Comparison of ENCODE assay signal across 14 cellular contexts in genomic region chr18:23583071-23583865, GRCh38. TPM values are rescaled to one million over a fixed set of nuclear protein-coding genes. Genes with fewer than 3 reads are reported as not detected.
DNase-seq lines count a peak whose midpoint lies in the region; ATAC-seq and TF ChIP-seq lines count a peak whose summit lies in the region.
"Had no signal": no experiment of that assay in that cellular context is flagged by ENCODE, and none has a peak within 500 bp of the region (broad histone marks: within the 10 kb centered on the region; RNA-seq: fewer than 3 reads in every experiment).

No MANE protein-coding gene starts in this region.

- H3K36me3 Mint-ChIP-seq in activated T-cell treated with anti-CD3 and anti-CD28 coated beads, Interleukin-2, amount 50 U/mL, for 4 hours (ENCODE audit: insufficient read depth), result peaks cover 16% of the 10 kb centered on the region
- H3K36me3 Mint-ChIP-seq in central memory CD8-positive, alpha-beta T cell (ENCODE audit: insufficient read depth), result peaks cover 24% of the 10 kb centered on the region
- peaks cover 18% of the 10 kb centered on the region for H3K36me3 Mint-ChIP-seq in type B pancreatic cell

- intact Hi-C loops in lower leg skin (cut with DNase I; ENCODE audit: low total_unique reads), result loop anchor here (10.0 kb wide), 1 partner anchor 48 kb away; no protein-coding TSS in a partner anchor

- ATAC-seq in activated T-cell treated with anti-CD3 and anti-CD28 coated beads, Interleukin-2, amount 50 U/mL, for 4 hours, result no peak
- no peak for ATAC-seq in central memory CD8-positive, alpha-beta T cell (replicated peaks; ENCODE audit: extremely low read depth, poor library complexity, severe bottlenecking)
- no peak for ATAC-seq in HG03039 (IDR thresholded peaks at IDR 0.05; ENCODE audit: unreplicated experiment)
- ATAC-seq: activated naive CD4-positive, alpha-beta T cell treated with anti-CD3 and anti-CD28 coated beads, Interleukin-2, amount 50 U/mL, for 72 hours; gastroesophageal sphincter had no signal

- peak overlapping the region; percentile 38 for H3K4me3 Mint-ChIP-seq in activated T-cell treated with anti-CD3 and anti-CD28 coated beads, Interleukin-2, amount 50 U/mL, for 4 hours
- H3K4me3 Mint-ChIP-seq in central memory CD8-positive, alpha-beta T cell, result peak overlapping the region; percentile 88
- H3K4me3 Mint-ChIP-seq in type B pancreatic cell, result peak overlapping the region; percentile 64

- 85 to 86% methylated on average over 5 of the region's 5 CpGs for WGBS in lower leg skin, 2 donors

- DNase-seq in activated T-cell treated with anti-CD3 and anti-CD28 coated beads, Interleukin-2, amount 50 U/mL, for 4 hours, result no peak
- DNase-seq in activated T-cell treated with anti-CD3 and anti-CD28 coated beads for 4 hours (no peak), middle frontal gyrus (ENCODE audit: extremely low spot score, low spot score) (peak; percentile 24), type B pancreatic cell (ENCODE audit: extremely low spot score, unreplicated experiment) (no peak), HuH-7.5 (ENCODE audit: low spot score) (no peak), lower leg skin (ENCODE audit: low spot score in 2 of 2) (no peak)
- DNase-seq in central memory CD8-positive, alpha-beta T cell (ENCODE audit: low spot score in 2 of 2), result no peak
- DNase-seq: EL, NCI-H187 treated with DMSO at 0.1 percent for 48 hours, testis had no signal

- H3K4me1 Mint-ChIP-seq in activated T-cell treated with anti-CD3 and anti-CD28 coated beads, Interleukin-2, amount 50 U/mL, for 4 hours (ENCODE audit: low read depth), result peaks cover 70% of the 10 kb centered on the region
- H3K4me1 Mint-ChIP-seq in central memory CD8-positive, alpha-beta T cell, result peaks cover 66% of the 10 kb centered on the region
- H3K4me1 Mint-ChIP-seq in type B pancreatic cell (ENCODE audit: unreplicated experiment), result peaks cover 51% of the 10 kb centered on the region

- no peak overlapping the region for H3K27ac Mint-ChIP-seq in central memory CD8-positive, alpha-beta T cell (ENCODE audit: low read depth)
- H3K27ac Mint-ChIP-seq in type B pancreatic cell, result peak overlapping the region; percentile 62
- H3K27ac Mint-ChIP-seq: dendritic cell treated with granulocyte-macrophage colony-stimulating factor and Interleukin-4, amounts not matched to agents 40 ng/mL and 50 ng/mL, for 4 days had no signal

- no peaks in the 10 kb centered on the region for H3K9me3 Mint-ChIP-seq in activated T-cell treated with anti-CD3 and anti-CD28 coated beads, Interleukin-2, amount 50 U/mL, for 4 hours
- H3K9me3 Mint-ChIP-seq in central memory CD8-positive, alpha-beta T cell, result no peaks in the 10 kb centered on the region
- no peaks in the 10 kb centered on the region for H3K9me3 Mint-ChIP-seq in type B pancreatic cell
- H3K9me3 Mint-ChIP-seq: activated naive CD4-positive, alpha-beta T cell treated with anti-CD3 and anti-CD28 coated beads, Interleukin-2, amount 50 U/mL, for 72 hours; dendritic cell treated with granulocyte-macrophage colony-stimulating factor and Interleukin-4, amounts not matched to agents 40 ng/mL and 50 ng/mL, for 4 days had no signal

- TF ChIP-seq CTCF in type B pancreatic cell (conservative IDR thresholded peaks at IDR 0.05) (no peak), lower leg skin (IDR thresholded peaks at IDR 0.05) (no peak)

- no peak for TF ChIP-seq POLR2A in lower leg skin (IDR thresholded peaks at IDR 0.05)

- H3K27me3 Mint-ChIP-seq in activated T-cell treated with anti-CD3 and anti-CD28 coated beads, Interleukin-2, amount 50 U/mL, for 4 hours (ENCODE audit: low read depth), result no peaks in the 10 kb centered on the region
- H3K27me3 Mint-ChIP-seq in central memory CD8-positive, alpha-beta T cell, result no peaks in the 10 kb centered on the region
- peaks cover 10% of the 10 kb centered on the region for H3K27me3 Mint-ChIP-seq in type B pancreatic cell

- H3K4me3 ChIP-seq in lower leg skin (ENCODE audit: low read depth, poor library complexity, severe bottlenecking), result no peak overlapping the region
- H3K4me3 ChIP-seq: gastroesophageal sphincter, testis had no signal

RNA-seq across cellular contexts. Expression of gene NPC1, which starts 3.0 kb away (rescaled TPM):
- 10 to 100 TPM; 15.9 to 25.4 (median 19.0) TPM for total RNA-seq in activated T-cell treated with anti-CD3 and anti-CD28 coated beads, Interleukin-2, amount 50 U/mL, for 4 hours
- total RNA-seq in type B pancreatic cell (ENCODE audit: low replicate concordance) (43.3 and 49.8 TPM in 2 replicates), lower leg skin (100 to 1,000 TPM in 2 of 4 donors, 10 to 100 TPM in 2; 75.1 to 114 (median 100) TPM)

Comparison
In these comparisons a context has a peak if more than half of its experiments do, and no peak if none do; other contexts are left out.
1. H3K4me3 Mint-ChIP-seq: peak in every context shown above with its lines; median percentile 88 in central memory CD8-positive, alpha-beta T cell; 64 in type B pancreatic cell; 38 in activated T-cell treated with anti-CD3 and anti-CD28 coated beads, Interleukin-2, amount 50 U/mL, for 4 hours.